14 cellular contexts compared by ENCODE assay signal in genomic region chr17:35074711-35075707, GRCh38. TPM values are rescaled to one million over a fixed set of nuclear protein-coding genes. Genes with fewer than 3 reads are reported as not detected.
DNase-seq lines count a peak whose midpoint lies in the region; ATAC-seq, FAIRE-seq and TF ChIP-seq lines count a peak whose summit lies in the region.
"Had no signal": no experiment of that assay in that cellular context is flagged by ENCODE, and none has a peak within 500 bp of the region (broad histone marks: within the 10 kb centered on the region; RNA-seq: fewer than 3 reads in every experiment).

No MANE protein-coding gene starts in this region.

- DNase-seq in T-helper 2 cell treated with Interferon-gamma antibody and Interleukin-4, amounts not matched to agents 5 μg/mL and 100 μg/mL, for 36 hours (ENCODE audit: low spot score), result no peak
- no peak for DNase-seq in T-helper 2 cell
- no peak for DNase-seq in activated B cell treated with CpG ODN at 0.5 μM for 24 hours
- no peak for DNase-seq in frontal cortex (ENCODE audit: low spot score in 2 of 2)
- peak; percentile 97 for DNase-seq in pons (ENCODE audit: low spot score)
- DNase-seq in NCI-H2196 (lab: John Stamatoyannopoulos, UW; ENCODE audit: unreplicated experiment), result no peak
- DNase-seq: DMS79 treated with DMSO at 0.1 percent for 48 hours; effector CD4-positive, alpha-beta T cell; heart left ventricle; sigmoid colon had no signal

- intact Hi-C loops in activated B cell treated with CpG ODN at 0.5 μM for 24 hours (cut with micrococcal nuclease), result no loop called here

- FAIRE-seq in frontal cortex (lab: Jason Lieb, UNC), result peak; percentile 26

- CTCF ChIA-PET in activated B cell treated with CpG ODN at 0.5 μM for 24 hours (lab: Charles Lee), result no interaction called here

- ATAC-seq in activated B cell treated with CpG ODN at 0.5 μM for 24 hours (ENCODE audit: low read depth), result no peak
- no peak for ATAC-seq in HG02884 (IDR thresholded peaks at IDR 0.05; ENCODE audit: unreplicated experiment)
- no peak for ATAC-seq in HG02938 (IDR thresholded peaks at IDR 0.05; ENCODE audit: unreplicated experiment)
- ATAC-seq: heart left ventricle had no signal

- TF ChIP-seq CTCF in activated B cell treated with CpG ODN at 0.5 μM for 24 hours (IDR thresholded peaks at IDR 0.05), result no peak

- H3K4me1 Mint-ChIP-seq in T-helper 2 cell treated with Interferon-gamma antibody and Interleukin-4, amounts not matched to agents 5 μg/mL and 100 μg/mL, for 36 hours (ENCODE audit: low read depth), result peaks cover 52% of the 10 kb centered on the region
- H3K4me1 Mint-ChIP-seq in activated B cell treated with CpG ODN at 0.5 μM for 24 hours, result peaks cover 37% of the 10 kb centered on the region

- H3K27ac Mint-ChIP-seq in T-helper 2 cell treated with Interferon-gamma antibody and Interleukin-4, amounts not matched to agents 5 μg/mL and 100 μg/mL, for 36 hours, result peak overlapping the region; percentile 68
- peak overlapping the region; percentile 30 for H3K27ac Mint-ChIP-seq in activated B cell treated with CpG ODN at 0.5 μM for 24 hours
- H3K27ac Mint-ChIP-seq: memory B cell had no signal

- no peaks in the 10 kb centered on the region for H3K9me3 Mint-ChIP-seq in T-helper 2 cell treated with Interferon-gamma antibody and Interleukin-4, amounts not matched to agents 5 μg/mL and 100 μg/mL, for 36 hours
- no peaks in the 10 kb centered on the region for H3K9me3 Mint-ChIP-seq in activated B cell treated with CpG ODN at 0.5 μM for 24 hours
- H3K9me3 Mint-ChIP-seq: memory B cell had no signal

- no peaks in the 10 kb centered on the region for H3K27me3 Mint-ChIP-seq in T-helper 2 cell treated with Interferon-gamma antibody and Interleukin-4, amounts not matched to agents 5 μg/mL and 100 μg/mL, for 36 hours (ENCODE audit: low read depth)
- H3K27me3 Mint-ChIP-seq in activated B cell treated with CpG ODN at 0.5 μM for 24 hours, result no peaks in the 10 kb centered on the region
- H3K27me3 Mint-ChIP-seq: memory B cell had no signal

- POLR2A ChIA-PET in activated B cell treated with CpG ODN at 0.5 μM for 24 hours (lab: Charles Lee), result no interaction called here

- peaks cover 29% of the 10 kb centered on the region for H3K36me3 Mint-ChIP-seq in T-helper 2 cell treated with Interferon-gamma antibody and Interleukin-4, amounts not matched to agents 5 μg/mL and 100 μg/mL, for 36 hours (ENCODE audit: low read depth)
- peaks cover 8% of the 10 kb centered on the region for H3K36me3 Mint-ChIP-seq in activated B cell treated with CpG ODN at 0.5 μM for 24 hours (ENCODE audit: low read depth)
- H3K36me3 Mint-ChIP-seq: memory B cell had no signal

- peak overlapping the region; percentile 62 for H3K4me3 Mint-ChIP-seq in T-helper 2 cell treated with Interferon-gamma antibody and Interleukin-4, amounts not matched to agents 5 μg/mL and 100 μg/mL, for 36 hours
- no peak overlapping the region for H3K4me3 Mint-ChIP-seq in activated B cell treated with CpG ODN at 0.5 μM for 24 hours
- H3K4me3 Mint-ChIP-seq: memory B cell had no signal

RNA-seq across cellular contexts. Expression of gene RFFL, which starts 11.5 kb away (rescaled TPM):
- total RNA-seq in activated B cell treated with CpG ODN at 0.5 μM for 24 hours, result 31.5 and 34.1 TPM in 2 replicates
- total RNA-seq in frontal cortex, result 5.3 TPM

RNA-seq across cellular contexts. Expression of gene RAD51D, which starts 44.7 kb away (rescaled TPM):
- 17.0 and 22.9 TPM in 2 replicates for total RNA-seq in activated B cell treated with CpG ODN at 0.5 μM for 24 hours
- total RNA-seq in frontal cortex, result 9.8 TPM

RNA-seq across cellular contexts. Expression of gene FNDC8, which starts 46.4 kb away (rescaled TPM):
- not detected in 2 replicates for total RNA-seq in activated B cell treated with CpG ODN at 0.5 μM for 24 hours
- not detected for total RNA-seq in frontal cortex
- total RNA-seq: heart left ventricle, sigmoid colon, tibial nerve had no signal
